8 cellular contexts compared by ENCODE assay signal in the genomic region with DNA sequence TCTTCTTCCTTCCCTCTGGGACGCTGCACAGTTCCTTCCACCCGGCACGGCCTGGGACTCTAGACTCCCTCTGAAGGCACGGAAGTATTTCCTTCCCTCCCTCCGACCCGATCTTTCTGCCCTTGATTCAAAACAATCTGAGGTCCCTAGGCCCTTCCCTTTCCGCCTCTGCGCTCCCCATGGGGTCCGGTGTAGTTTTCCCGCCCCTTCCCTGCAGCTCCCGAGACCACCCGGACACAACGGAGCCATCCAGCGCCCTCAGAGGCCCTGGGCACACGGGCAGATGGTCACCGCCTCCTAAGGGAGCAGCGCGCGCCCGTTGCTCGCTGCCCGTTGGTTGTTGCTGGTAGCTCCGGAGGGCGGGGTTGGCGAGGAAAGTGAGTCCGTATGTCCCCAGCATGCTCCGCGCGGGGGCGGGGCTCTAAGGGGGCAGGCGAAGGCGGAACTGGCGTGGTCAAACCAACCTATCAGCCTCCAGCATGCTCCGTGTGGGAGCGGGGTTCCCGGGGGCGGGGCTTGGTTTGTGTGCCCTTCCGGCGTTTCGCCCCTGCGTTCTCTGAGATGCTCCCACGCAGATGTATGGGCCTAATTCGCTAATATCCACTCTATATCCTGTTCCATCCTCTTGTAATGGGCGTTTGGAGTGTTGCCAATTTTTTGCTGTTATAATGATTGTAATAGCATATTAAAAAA. TPM values are rescaled to one million over a fixed set of nuclear protein-coding genes. Genes with fewer than 3 reads are reported as not detected.
DNase-seq lines count a peak whose midpoint lies in the region; ATAC-seq and TF ChIP-seq lines count a peak whose summit lies in the region.

No MANE protein-coding gene starts in this region.

- H2AFZ ChIP-seq in Loucy (ENCODE audit: low read length): peak overlapping the region; percentile 36; the same call in 1 of the 2 replicates

- H3K9me2 ChIP-seq in Loucy (replicated peaks; ENCODE audit: low read depth, low read length): no peaks in the 10 kb centered on the region

- H3K4me3 Mint-ChIP-seq in natural killer cell treated with Interleukin-12 subunit alpha and Interleukin-12 subunit beta and Interleukin-15 and Interleukin-18, amount 100 ng/mL, for 72 hours: peak overlapping the region; percentile 99

- no peaks in the 10 kb centered on the region for H3K27me3 Mint-ChIP-seq in natural killer cell treated with Interleukin-12 subunit alpha and Interleukin-12 subunit beta and Interleukin-15 and Interleukin-18, amount 100 ng/mL, for 72 hours

- H3K79me2 ChIP-seq in Loucy (ENCODE audit: insufficient read depth, low read length): peaks cover 11% of the 10 kb centered on the region; the same call in 1 of the 2 replicates

- peak overlapping the region; percentile 94 for H3K4me2 ChIP-seq in Loucy (ENCODE audit: low read depth, low read length, poor library complexity, severe bottlenecking)

- no peaks in the 10 kb centered on the region for H4K20me1 ChIP-seq in Loucy (ENCODE audit: insufficient read depth, low read length, poor library complexity, severe bottlenecking)

- peak overlapping the region; percentile 62 for H3K27ac ChIP-seq in RWPE2 (ENCODE audit: poor library complexity, severe bottlenecking)

- TF ChIP-seq CTCF in Loucy (conservative IDR thresholded peaks at IDR 0.05; ENCODE audit: low read length) (no peak), RWPE2 (IDR thresholded peaks at IDR 0.05; ENCODE audit: poor library complexity, severe bottlenecking) (no peak), fibroblast of the aortic adventitia (IDR thresholded peaks at IDR 0.05; ENCODE audit: insufficient read depth, low read length) (no peak)

- H3K27me3 ChIP-seq in H7 (ENCODE audit: control insufficient read depth, insufficient read depth, low read length): no peaks in the 10 kb centered on the region
- H3K27me3 ChIP-seq in Loucy (ENCODE audit: insufficient read depth, low read length, poor library complexity, severe bottlenecking): peaks cover 4% of the 10 kb centered on the region
- no peaks in the 10 kb centered on the region for H3K27me3 ChIP-seq in RWPE2 (ENCODE audit: insufficient read depth, poor library complexity, severe bottlenecking)

- peak overlapping the region; percentile 93 to 98 for H3K27ac Mint-ChIP-seq in natural killer cell treated with Interleukin-12 subunit alpha and Interleukin-12 subunit beta and Interleukin-15 and Interleukin-18, amount 100 ng/mL, for 72 hours

- ATAC-seq in RWPE2 (ENCODE audit: low read depth): peak; percentile 97
- peak; percentile 100 for ATAC-seq in natural killer cell treated with Interleukin-12 subunit alpha and Interleukin-12 subunit beta and Interleukin-15 and Interleukin-18, amount 100 ng/mL, for 72 hours

- H3K9me3 Mint-ChIP-seq in natural killer cell treated with Interleukin-12 subunit alpha and Interleukin-12 subunit beta and Interleukin-15 and Interleukin-18, amount 100 ng/mL, for 72 hours: no peaks in the 10 kb centered on the region

- H3K9me3 ChIP-seq in Loucy (ENCODE audit: insufficient read depth, low read depth, low read length) (no peaks in the 10 kb centered on the region), RWPE2 (ENCODE audit: severe bottlenecking) (no peaks in the 10 kb centered on the region)

- H3K4me1 ChIP-seq in Loucy (ENCODE audit: insufficient read depth, low read length, poor library complexity, severe bottlenecking) (peaks cover 44% of the 10 kb centered on the region), RWPE2 (ENCODE audit: insufficient read depth, poor library complexity, severe bottlenecking) (no peaks in the 10 kb centered on the region)

- H3K36me3 ChIP-seq in H7 (replicated peaks; ENCODE audit: control insufficient read depth, insufficient read depth, low read length): no peaks in the 10 kb centered on the region
- no peaks in the 10 kb centered on the region for H3K36me3 ChIP-seq in Loucy (ENCODE audit: insufficient read depth, low read length)
- no peaks in the 10 kb centered on the region for H3K36me3 ChIP-seq in RWPE2 (ENCODE audit: low read depth)

- H3K4me1 Mint-ChIP-seq in natural killer cell treated with Interleukin-12 subunit alpha and Interleukin-12 subunit beta and Interleukin-15 and Interleukin-18, amount 100 ng/mL, for 72 hours (ENCODE audit: low read depth in 2 of 2): peaks cover 17 to 25% of the 10 kb centered on the region in 2 donors

- peak overlapping the region; percentile 61 for H3K4me3 ChIP-seq in H7 (ENCODE audit: insufficient read depth, low read depth, low read length)
- H3K4me3 ChIP-seq in Loucy (ENCODE audit: low read length, poor library complexity, severe bottlenecking): peak overlapping the region; percentile 79
- peak overlapping the region; percentile 40 for H3K4me3 ChIP-seq in RWPE2 (ENCODE audit: severe bottlenecking)
- peak overlapping the region; percentile 78 for H3K4me3 ChIP-seq in fibroblast of the aortic adventitia (ENCODE audit: low read depth, low read length)

- no peaks in the 10 kb centered on the region for H3K36me3 Mint-ChIP-seq in natural killer cell treated with Interleukin-12 subunit alpha and Interleukin-12 subunit beta and Interleukin-15 and Interleukin-18, amount 100 ng/mL, for 72 hours

- H3K9ac ChIP-seq in Loucy (ENCODE audit: low read depth, low read length, poor library complexity, severe bottlenecking): peak overlapping the region; percentile 97

- no peaks in the 10 kb centered on the region for H3F3A ChIP-seq in Loucy (ENCODE audit: low read depth)

- DNase-seq in ELF-1 (ENCODE audit: low read depth, low spot score) (peak; percentile 98), H7 (peak; percentile 99), RWPE2 (ENCODE audit: low spot score) (peak; percentile 99), fibroblast of the aortic adventitia (ENCODE audit: low read depth) (peak; percentile 97)
- DNase-seq in activated effector memory CD4-positive, alpha-beta T cell treated with anti-CD3 and anti-CD28 coated beads, Interleukin-2, amount 50 U/mL, for 16 hours: peak; percentile 100
- DNase-seq in natural killer cell treated with Interleukin-12 subunit alpha and Interleukin-12 subunit beta and Interleukin-15 and Interleukin-18, amount 100 ng/mL, for 72 hours (ENCODE audit: low spot score): peak; percentile 100
- DNase-seq in stimulated activated naive CD4-positive, alpha-beta T cell treated with Interleukin-2 at 50 U/mL for 16 hours (lab: John Stamatoyannopoulos, UW): peak; percentile 99

RNA-seq across cellular contexts. Expression of a gene that starts 19.6 kb away (rescaled TPM):
- total RNA-seq in H7 (2014; rRNA removed; shearing (Covaris generic)): 952 and 1,162 TPM in 2 replicates
- total RNA-seq in fibroblast of the aortic adventitia (ENCODE audit: low replicate concordance): 27.3 and 160 TPM in 2 replicates
- total RNA-seq in natural killer cell treated with Interleukin-12 subunit alpha and Interleukin-12 subunit beta and Interleukin-15 and Interleukin-18, amount 100 ng/mL, for 72 hours: 100 to 1,000 TPM; 495 to 579 TPM

RNA-seq across cellular contexts. Expression of a gene that starts 47.2 kb away (rescaled TPM):
- 13.1 and 18.9 TPM in 2 replicates for total RNA-seq in H7 (2014; rRNA removed; shearing (Covaris generic))
- total RNA-seq in fibroblast of the aortic adventitia (ENCODE audit: low replicate concordance): 4.9 and 9.0 TPM in 2 replicates
- not detected for total RNA-seq in natural killer cell treated with Interleukin-12 subunit alpha and Interleukin-12 subunit beta and Interleukin-15 and Interleukin-18, amount 100 ng/mL, for 72 hours

RNA-seq across cellular contexts. Expression of a gene that starts 52.9 kb away (rescaled TPM):
- total RNA-seq in H7 (2014; rRNA removed; shearing (Covaris generic)): 3.5 and 4.2 TPM in 2 replicates
- 0.81 and 1.8 TPM in 2 replicates for total RNA-seq in fibroblast of the aortic adventitia (ENCODE audit: low replicate concordance)
- total RNA-seq in natural killer cell treated with Interleukin-12 subunit alpha and Interleukin-12 subunit beta and Interleukin-15 and Interleukin-18, amount 100 ng/mL, for 72 hours: 1 to 10 TPM in 1 of 2 donors, not detected in 1; 8.0 TPM

RNA-seq across cellular contexts. Expression of a gene that starts 56.1 kb away (rescaled TPM):
- total RNA-seq in H7 (2014; rRNA removed; shearing (Covaris generic)): 10.7 and 17.4 TPM in 2 replicates
- total RNA-seq in fibroblast of the aortic adventitia (ENCODE audit: low replicate concordance): 11.4 and 11.9 TPM in 2 replicates
- total RNA-seq in natural killer cell treated with Interleukin-12 subunit alpha and Interleukin-12 subunit beta and Interleukin-15 and Interleukin-18, amount 100 ng/mL, for 72 hours: 10 to 100 TPM in 1 of 2 donors, 1 to 10 TPM in 1; 6.8 to 12.5 TPM

Comparison
In these comparisons a context has a peak if more than half of its experiments do, and no peak if none do; other contexts are left out.
1. Peak in every context shown above with its lines: DNase-seq, ATAC-seq, H3K4me3 ChIP-seq and H3K27ac ChIP-seq.